8 cellular contexts compared by ENCODE assay signal in genomic region chr6:166999145-166999844, GRCh38. TPM values are rescaled to one million over a fixed set of nuclear protein-coding genes. Genes with fewer than 3 reads are reported as not detected.
DNase-seq lines count a peak whose midpoint lies in the region; ATAC-seq and TF ChIP-seq lines count a peak whose summit lies in the region.

CEP43 (plus strand) TSS chr6:166999397; CDS start chr6:166999413, 16 bp downstream.

- no peaks in the 10 kb centered on the region for H3K9me3 Mint-ChIP-seq in activated CD4-positive, alpha-beta memory T cell treated with anti-CD3 and anti-CD28 coated beads for 36 hours

- peak within 1 kb of the TSS; percentile 82 to 92 (median 89) for H3K9ac ChIP-seq in BLaER1 treated with 17β-estradiol and CSF1 and Interleukin-3, amounts not matched to agents 10 nM and 100 nM
- H3K9ac ChIP-seq in duodenal mucosa (ENCODE audit: low read depth in 1 of 2, low read length in 2 of 2): peak within 1 kb of the TSS; percentile 68 to 79

- peaks cover 28% of the 10 kb centered on the region for H3K4me1 Mint-ChIP-seq in activated CD4-positive, alpha-beta memory T cell treated with anti-CD3 and anti-CD28 coated beads for 36 hours (ENCODE audit: low read depth)

- peaks cover 4 to 71% (median 51%) of the 10 kb centered on the region in 11 experiments; a peak in 20 of 22 replicates for H3K36me3 ChIP-seq in BLaER1 treated with 17β-estradiol and CSF1 and Interleukin-3, amounts not matched to agents 10 nM and 100 nM
- no peaks in the 10 kb centered on the region for H3K36me3 ChIP-seq in duodenal mucosa (ENCODE audit: control insufficient read depth in 1 of 2, insufficient read depth in 2 of 2, low read length in 2 of 2)

- intact Hi-C loops in activated CD4-positive, alpha-beta memory T cell treated with anti-CD3 and anti-CD28 coated beads for 36 hours (cut with micrococcal nuclease): loop anchor here (1.0 to 5.0 kb wide), 7 partner anchors 43 to 372 kb away; partner anchors contain the start of genes RNASET2 and RPS6KA2
- intact Hi-C loops in lower leg skin (cut with DNase I; ENCODE audit: low total_unique reads): no loop called here

- peak within 1 kb of the TSS; percentile 50 to 86 (median 81); a peak in 21 of 22 replicates for H3K27ac ChIP-seq in BLaER1 treated with 17β-estradiol and CSF1 and Interleukin-3, amounts not matched to agents 10 nM and 100 nM
- H3K27ac ChIP-seq in duodenal mucosa (ENCODE audit: low read depth, low read length): no peak within 1 kb of the TSS

- peak within 1 kb of the TSS; percentile 91 to 99 (median 95) for H3K4me2 ChIP-seq in BLaER1 treated with 17β-estradiol and CSF1 and Interleukin-3, amounts not matched to agents 10 nM and 100 nM

- peak within 1 kb of the TSS; percentile 85 for H3K27ac Mint-ChIP-seq in activated CD4-positive, alpha-beta memory T cell treated with anti-CD3 and anti-CD28 coated beads for 36 hours

- ATAC-seq in GM19397 (IDR thresholded peaks at IDR 0.05; ENCODE audit: unreplicated experiment): peak; percentile 92
- ATAC-seq in HG03565 (IDR thresholded peaks at IDR 0.05; ENCODE audit: unreplicated experiment): peak; percentile 91

- 0 to 1% methylated on average over 30 to 37 of the region's 87 CpGs for WGBS in lower leg skin, 2 donors

- peak; percentile 98 for DNase-seq in NCI-H82 (lab: John Stamatoyannopoulos, UW)
- peak; percentile 90 for DNase-seq in activated CD4-positive, alpha-beta memory T cell treated with anti-CD3 and anti-CD28 coated beads for 36 hours
- peak; percentile 84 to 97 for DNase-seq in lower leg skin (ENCODE audit: low spot score in 2 of 2)
- DNase-seq in stimulated activated CD4-positive, alpha-beta T cell treated with anti-CD3 and anti-CD28 coated beads, Interleukin-4, amount 100 ng/mL, for 4 hours: peak; percentile 81 to 89

- peaks cover 0 to 3% (median 0%) of the 10 kb centered on the region in 11 experiments; a peak in 1 of 22 replicates for H3K9me3 ChIP-seq in BLaER1 treated with 17β-estradiol and CSF1 and Interleukin-3, amounts not matched to agents 10 nM and 100 nM (replicated peaks in 1 of 11)
- no peaks in the 10 kb centered on the region for H3K9me3 ChIP-seq in duodenal mucosa (ENCODE audit: control insufficient read depth in 1 of 2, low read length in 2 of 2)

- peaks cover 16% of the 10 kb centered on the region for H3K36me3 Mint-ChIP-seq in activated CD4-positive, alpha-beta memory T cell treated with anti-CD3 and anti-CD28 coated beads for 36 hours

- no peak for TF ChIP-seq CTCF in lower leg skin (IDR thresholded peaks at IDR 0.05)

- no peaks in the 10 kb centered on the region for H3K27me3 ChIP-seq in BLaER1 treated with 17β-estradiol and CSF1 and Interleukin-3, amounts not matched to agents 10 nM and 100 nM
- no peaks in the 10 kb centered on the region for H3K27me3 ChIP-seq in duodenal mucosa (ENCODE audit: control insufficient read depth in 1 of 2, insufficient read depth in 2 of 2, low read length in 2 of 2)

- H3K4me3 ChIP-seq in BLaER1 treated with 17β-estradiol and CSF1 and Interleukin-3, amounts not matched to agents 10 nM and 100 nM: peak within 1 kb of the TSS; percentile 87 to 99 (median 98)
- H3K4me3 ChIP-seq in duodenal mucosa (ENCODE audit: low read depth in 1 of 2, low read length in 2 of 2) (peak within 1 kb of the TSS; percentile 85), lower leg skin (ENCODE audit: low read depth, poor library complexity, severe bottlenecking) (peak within 1 kb of the TSS; percentile 80)

- H3K27me3 Mint-ChIP-seq in activated CD4-positive, alpha-beta memory T cell treated with anti-CD3 and anti-CD28 coated beads for 36 hours: no peaks in the 10 kb centered on the region

- CTCF ChIA-PET in activated CD4-positive, alpha-beta memory T cell treated with anti-CD3 and anti-CD28 coated beads for 36 hours (lab: Charles Lee): interaction anchor here (0.7 to 3.2 kb wide), 15 partner anchors 10 to 224 kb away, joined by 3 to 34 read pairs (median 5); partner anchors contain the start of gene RNASET2

- TF ChIP-seq POLR2A in lower leg skin (IDR thresholded peaks at IDR 0.05): no peak

- H3K4me3 Mint-ChIP-seq in activated CD4-positive, alpha-beta memory T cell treated with anti-CD3 and anti-CD28 coated beads for 36 hours: peak within 1 kb of the TSS; percentile 85

- POLR2A ChIA-PET in activated CD4-positive, alpha-beta memory T cell treated with anti-CD3 and anti-CD28 coated beads for 36 hours (lab: Charles Lee): interaction anchor here (0.9 to 3.0 kb wide), 13 partner anchors 11 to 123 kb away, joined by 3 to 18 read pairs (median 4); partner anchors contain the start of genes CCR6 and RNASET2

- peaks cover 25 to 36% (median 30%) of the 10 kb centered on the region in 10 experiments for H3K4me1 ChIP-seq in BLaER1 treated with 17β-estradiol and CSF1 and Interleukin-3, amounts not matched to agents 10 nM and 100 nM
- H3K4me1 ChIP-seq in duodenal mucosa (ENCODE audit: control insufficient read depth in 1 of 2, insufficient read depth in 2 of 2, low read length in 2 of 2): peaks cover 23 to 26% of the 10 kb centered on the region in 2 donors

- peaks cover 0 to 45% (median 21%) of the 10 kb centered on the region in 11 experiments; a peak in 15 of 22 replicates for H4K20me1 ChIP-seq in BLaER1 treated with 17β-estradiol and CSF1 and Interleukin-3, amounts not matched to agents 10 nM and 100 nM

RNA-seq across cellular contexts. Expression of gene CEP43, which starts in this region (rescaled TPM):
- total RNA-seq in activated CD4-positive, alpha-beta memory T cell treated with anti-CD3 and anti-CD28 coated beads for 36 hours: 10 to 100 TPM; 19.5 to 21.3 TPM
- total RNA-seq in lower leg skin: 10 to 100 TPM in 1 of 4 donors, 1 to 10 TPM in 3; 2.8 to 13.0 (median 6.4) TPM
